Comparison of ENCODE assay signal across 9 cellular contexts in genomic region chr2:87852425-87852824, GRCh38. TPM values are rescaled to one million over a fixed set of nuclear protein-coding genes. Genes with fewer than 3 reads are reported as not detected.
DNase-seq lines count a peak whose midpoint lies in the region; ATAC-seq, FAIRE-seq and TF ChIP-seq lines count a peak whose summit lies in the region.
"Not testable (repeated sequence)": the region's sequence is repeated elsewhere in the genome, so short reads cannot be mapped to it uniquely, and the experiment has no call there.
"Had no signal": no experiment of that assay in that cellular context is flagged by ENCODE, and none has a peak within 500 bp of the region (broad histone marks: within the 10 kb centered on the region; RNA-seq: fewer than 3 reads in every experiment).

No MANE protein-coding gene starts in this region.

- not testable (repeated sequence) for H3K27me3 ChIP-seq in endothelial cell of umbilical vein (ENCODE audit: control insufficient read depth in 2 of 2, insufficient read depth in 2 of 2, low read length in 2 of 2)

- not testable (repeated sequence) for H3K36me3 ChIP-seq in endothelial cell of umbilical vein (ENCODE audit: control insufficient read depth in 2 of 2, extremely low read depth in 1 of 2, insufficient read depth in 2 of 2, low read length in 2 of 2)

- not testable (repeated sequence) for H3K4me3 ChIP-seq in endothelial cell of umbilical vein (replicated peaks in 1 of 3; ENCODE audit: insufficient read depth in 1 of 3, low read depth in 1 of 3, low read length in 3 of 3)

- H3K9me3 Mint-ChIP-seq in activated naive CD4-positive, alpha-beta T cell treated with anti-CD3 and anti-CD28 coated beads, Interleukin-2, amount 50 U/mL, for 24 hours, result not testable (repeated sequence)

- not testable (repeated sequence) for H3K4me1 ChIP-seq in endothelial cell of umbilical vein (ENCODE audit: control insufficient read depth, extremely low read depth, insufficient read depth, low read length)

- POLR2A ChIA-PET in endothelial cell of umbilical vein (lab: Charles Lee), result not testable (repeated sequence)

- BruUV-seq in endothelial cell of umbilical vein (replicated peaks; lab: Mats Ljungman, UMichigan), result TSS peak; percentile 98

- not testable (repeated sequence) for H3K4me2 ChIP-seq in endothelial cell of umbilical vein (ENCODE audit: insufficient read depth, low read length)

- not testable (repeated sequence) for H3K27ac ChIP-seq in endothelial cell of umbilical vein (ENCODE audit: insufficient read depth, low read depth, low read length)

- peaks cover 13% of the 10 kb centered on the region for H3K4me1 Mint-ChIP-seq in activated naive CD4-positive, alpha-beta T cell treated with anti-CD3 and anti-CD28 coated beads, Interleukin-2, amount 50 U/mL, for 24 hours

- H3K4me3 Mint-ChIP-seq in activated naive CD4-positive, alpha-beta T cell treated with anti-CD3 and anti-CD28 coated beads, Interleukin-2, amount 50 U/mL, for 24 hours, result not testable (repeated sequence)

- CTCF ChIA-PET in endothelial cell of umbilical vein (lab: Charles Lee), result not testable (repeated sequence)

- not testable (repeated sequence) for FAIRE-seq in endothelial cell of umbilical vein (lab: Jason Lieb, UNC)

- not testable (repeated sequence) for H2AFZ ChIP-seq in endothelial cell of umbilical vein (ENCODE audit: low read depth, low read length)

- H3K9me3 ChIP-seq in endothelial cell of umbilical vein (replicated peaks; ENCODE audit: control insufficient read depth, insufficient read depth, low read length), result not testable (repeated sequence)

- H4K20me1 ChIP-seq in endothelial cell of umbilical vein (replicated peaks; ENCODE audit: control insufficient read depth, extremely low read depth, insufficient read depth, low read length), result not testable (repeated sequence)

- intact Hi-C loops in endothelial cell of umbilical vein (cut with micrococcal nuclease), result not testable (repeated sequence)

- H3K27me3 Mint-ChIP-seq in activated naive CD4-positive, alpha-beta T cell treated with anti-CD3 and anti-CD28 coated beads, Interleukin-2, amount 50 U/mL, for 24 hours, result not testable (repeated sequence)

- peak; percentile 12 for DNase-seq in CD1c-positive myeloid dendritic cell (ENCODE audit: extremely low spot score)
- peak; percentile 0 for DNase-seq in RPMI7951 (ENCODE audit: low read depth)
- DNase-seq in endothelial cell of umbilical vein (ENCODE audit: low read depth, low spot score), result peak; percentile 1
- not testable (repeated sequence) for DNase-seq in omental fat pad (ENCODE audit: low spot score)

- not testable (repeated sequence) for TF ChIP-seq POLR2A in endothelial cell of umbilical vein (IDR thresholded peaks at IDR 0.05; ENCODE audit: low read depth, low read length)

- H3K9ac ChIP-seq in endothelial cell of umbilical vein (replicated peaks; ENCODE audit: extremely low read depth, insufficient read depth, low read length), result not testable (repeated sequence)

- not testable (repeated sequence) for TF ChIP-seq CTCF in endothelial cell of umbilical vein (IDR thresholded peaks at IDR 0.05; ENCODE audit: extremely low read depth in 1 of 2, insufficient read depth in 1 of 2, low read depth in 1 of 2, low read length in 2 of 2); omental fat pad (IDR thresholded peaks at IDR 0.05)

- peak; percentile 11 for ATAC-seq in GM21717 (IDR thresholded peaks at IDR 0.05; ENCODE audit: unreplicated experiment)
- ATAC-seq in HG03342 (IDR thresholded peaks at IDR 0.05; ENCODE audit: unreplicated experiment), result peak; percentile 14
- ATAC-seq in omental fat pad (ENCODE audit: low FRiP score), result peak; percentile 10

- H3K79me2 ChIP-seq in endothelial cell of umbilical vein (ENCODE audit: control insufficient read depth, insufficient read depth, low read length), result not testable (repeated sequence)

- H3K9me1 ChIP-seq in endothelial cell of umbilical vein (replicated peaks; ENCODE audit: control insufficient read depth, extremely low read depth, insufficient read depth, low read length), result not testable (repeated sequence)

- peak overlapping the region; percentile 65 for H3K27ac Mint-ChIP-seq in activated naive CD4-positive, alpha-beta T cell treated with anti-CD3 and anti-CD28 coated beads, Interleukin-2, amount 50 U/mL, for 24 hours

- dilution Hi-C loops in endothelial cell of umbilical vein (cut with MboI; ENCODE audit: extremely low pct_ligation_motif_present, low sequenced_read_pairs), result not testable (repeated sequence)

- not testable (repeated sequence) for H3K36me3 Mint-ChIP-seq in activated naive CD4-positive, alpha-beta T cell treated with anti-CD3 and anti-CD28 coated beads, Interleukin-2, amount 50 U/mL, for 24 hours

RNA-seq across cellular contexts. Expression of gene RGPD2, which starts 26.8 kb away (rescaled TPM):
- 1.8 and 3.4 TPM in 2 replicates for total RNA-seq in RPMI7951 (2014; rRNA removed; shearing (Covaris generic))
- total RNA-seq in endothelial cell of umbilical vein (1.6 TPM in 1 of 2 replicates, not detected in the other), omental fat pad (10 to 100 TPM in 1 of 4 donors, 1 to 10 TPM in 3; 3.1 to 11.3 (median 5.3) TPM)
- polyA plus RNA-seq in endothelial cell of umbilical vein, result 0.03 and 0.07 TPM in 2 replicates
- polyA plus RNA-seq in endothelial cell of umbilical vein (2011; cell fraction: cytosol; rRNA removed), result 0.14 and 0.16 TPM in 2 replicates
- 1.8 TPM in 2 replicates for polyA plus RNA-seq in endothelial cell of umbilical vein (2011; cell fraction: nucleus; rRNA removed)
- polyA plus RNA-seq in endothelial cell of umbilical vein (2012), result 1.1 and 2.1 TPM in 2 replicates
- 0.21 TPM in 1 of 2 replicates, not detected in the other for polyA minus RNA-seq in endothelial cell of umbilical vein
- not detected for polyA minus RNA-seq in endothelial cell of umbilical vein (2011; cell fraction: cytosol; rRNA and poly(A)+ RNA removed)
- 0.38 and 1.3 TPM in 2 replicates for polyA minus RNA-seq in endothelial cell of umbilical vein (2011; cell fraction: nucleus; rRNA and poly(A)+ RNA removed)
- total RNA-seq: A172, G401 had no signal
